ENCODE assay signal across 2 cellular contexts in genomic region chr5:81609810-81610375, GRCh38.
TF ChIP-seq lines count a peak whose summit lies in the region.

No MANE protein-coding gene starts in this region.

TF ChIP-seq in GM23338, 12 proteins besides CTCF, POLR2A, EP300 and RAD21:
- TF ChIP-seq, protein P1, sequence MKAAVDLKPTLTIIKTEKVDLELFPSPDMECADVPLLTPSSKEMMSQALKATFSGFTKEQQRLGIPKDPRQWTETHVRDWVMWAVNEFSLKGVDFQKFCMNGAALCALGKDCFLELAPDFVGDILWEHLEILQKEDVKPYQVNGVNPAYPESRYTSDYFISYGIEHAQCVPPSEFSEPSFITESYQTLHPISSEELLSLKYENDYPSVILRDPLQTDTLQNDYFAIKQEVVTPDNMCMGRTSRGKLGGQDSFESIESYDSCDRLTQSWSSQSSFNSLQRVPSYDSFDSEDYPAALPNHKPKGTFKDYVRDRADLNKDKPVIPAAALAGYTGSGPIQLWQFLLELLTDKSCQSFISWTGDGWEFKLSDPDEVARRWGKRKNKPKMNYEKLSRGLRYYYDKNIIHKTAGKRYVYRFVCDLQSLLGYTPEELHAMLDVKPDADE (IDR thresholded peaks at IDR 0.05): no peak
- TF ChIP-seq JUNB (IDR thresholded peaks at IDR 0.05; ENCODE audit: unreplicated experiment) (no peak), STAT1 (IDR thresholded peaks at IDR 0.05; ENCODE audit: unreplicated experiment) (no peak), EZH2phosphoT487 (IDR thresholded peaks at IDR 0.05; ENCODE audit: unreplicated experiment) (no peak), POLR2AphosphoS5 (IDR thresholded peaks at IDR 0.05; ENCODE audit: low read depth) (no peak), CREB1 (CRISPR knock-in tag; IDR thresholded peaks at IDR 0.05; ENCODE audit: low read depth) (no peak), ZNF331 (CRISPR knock-in tag; IDR thresholded peaks at IDR 0.05; ENCODE audit: low read depth) (no peak), EZH2 (IDR thresholded peaks at IDR 0.05; ENCODE audit: low read depth, unreplicated experiment) (no peak), ZNF114 (CRISPR knock-in tag; IDR thresholded peaks at IDR 0.05) (no peak), NANOG (IDR thresholded peaks at IDR 0.05; ENCODE audit: borderline replicate concordance) (no peak)
- TF ChIP-seq, protein P2, sequence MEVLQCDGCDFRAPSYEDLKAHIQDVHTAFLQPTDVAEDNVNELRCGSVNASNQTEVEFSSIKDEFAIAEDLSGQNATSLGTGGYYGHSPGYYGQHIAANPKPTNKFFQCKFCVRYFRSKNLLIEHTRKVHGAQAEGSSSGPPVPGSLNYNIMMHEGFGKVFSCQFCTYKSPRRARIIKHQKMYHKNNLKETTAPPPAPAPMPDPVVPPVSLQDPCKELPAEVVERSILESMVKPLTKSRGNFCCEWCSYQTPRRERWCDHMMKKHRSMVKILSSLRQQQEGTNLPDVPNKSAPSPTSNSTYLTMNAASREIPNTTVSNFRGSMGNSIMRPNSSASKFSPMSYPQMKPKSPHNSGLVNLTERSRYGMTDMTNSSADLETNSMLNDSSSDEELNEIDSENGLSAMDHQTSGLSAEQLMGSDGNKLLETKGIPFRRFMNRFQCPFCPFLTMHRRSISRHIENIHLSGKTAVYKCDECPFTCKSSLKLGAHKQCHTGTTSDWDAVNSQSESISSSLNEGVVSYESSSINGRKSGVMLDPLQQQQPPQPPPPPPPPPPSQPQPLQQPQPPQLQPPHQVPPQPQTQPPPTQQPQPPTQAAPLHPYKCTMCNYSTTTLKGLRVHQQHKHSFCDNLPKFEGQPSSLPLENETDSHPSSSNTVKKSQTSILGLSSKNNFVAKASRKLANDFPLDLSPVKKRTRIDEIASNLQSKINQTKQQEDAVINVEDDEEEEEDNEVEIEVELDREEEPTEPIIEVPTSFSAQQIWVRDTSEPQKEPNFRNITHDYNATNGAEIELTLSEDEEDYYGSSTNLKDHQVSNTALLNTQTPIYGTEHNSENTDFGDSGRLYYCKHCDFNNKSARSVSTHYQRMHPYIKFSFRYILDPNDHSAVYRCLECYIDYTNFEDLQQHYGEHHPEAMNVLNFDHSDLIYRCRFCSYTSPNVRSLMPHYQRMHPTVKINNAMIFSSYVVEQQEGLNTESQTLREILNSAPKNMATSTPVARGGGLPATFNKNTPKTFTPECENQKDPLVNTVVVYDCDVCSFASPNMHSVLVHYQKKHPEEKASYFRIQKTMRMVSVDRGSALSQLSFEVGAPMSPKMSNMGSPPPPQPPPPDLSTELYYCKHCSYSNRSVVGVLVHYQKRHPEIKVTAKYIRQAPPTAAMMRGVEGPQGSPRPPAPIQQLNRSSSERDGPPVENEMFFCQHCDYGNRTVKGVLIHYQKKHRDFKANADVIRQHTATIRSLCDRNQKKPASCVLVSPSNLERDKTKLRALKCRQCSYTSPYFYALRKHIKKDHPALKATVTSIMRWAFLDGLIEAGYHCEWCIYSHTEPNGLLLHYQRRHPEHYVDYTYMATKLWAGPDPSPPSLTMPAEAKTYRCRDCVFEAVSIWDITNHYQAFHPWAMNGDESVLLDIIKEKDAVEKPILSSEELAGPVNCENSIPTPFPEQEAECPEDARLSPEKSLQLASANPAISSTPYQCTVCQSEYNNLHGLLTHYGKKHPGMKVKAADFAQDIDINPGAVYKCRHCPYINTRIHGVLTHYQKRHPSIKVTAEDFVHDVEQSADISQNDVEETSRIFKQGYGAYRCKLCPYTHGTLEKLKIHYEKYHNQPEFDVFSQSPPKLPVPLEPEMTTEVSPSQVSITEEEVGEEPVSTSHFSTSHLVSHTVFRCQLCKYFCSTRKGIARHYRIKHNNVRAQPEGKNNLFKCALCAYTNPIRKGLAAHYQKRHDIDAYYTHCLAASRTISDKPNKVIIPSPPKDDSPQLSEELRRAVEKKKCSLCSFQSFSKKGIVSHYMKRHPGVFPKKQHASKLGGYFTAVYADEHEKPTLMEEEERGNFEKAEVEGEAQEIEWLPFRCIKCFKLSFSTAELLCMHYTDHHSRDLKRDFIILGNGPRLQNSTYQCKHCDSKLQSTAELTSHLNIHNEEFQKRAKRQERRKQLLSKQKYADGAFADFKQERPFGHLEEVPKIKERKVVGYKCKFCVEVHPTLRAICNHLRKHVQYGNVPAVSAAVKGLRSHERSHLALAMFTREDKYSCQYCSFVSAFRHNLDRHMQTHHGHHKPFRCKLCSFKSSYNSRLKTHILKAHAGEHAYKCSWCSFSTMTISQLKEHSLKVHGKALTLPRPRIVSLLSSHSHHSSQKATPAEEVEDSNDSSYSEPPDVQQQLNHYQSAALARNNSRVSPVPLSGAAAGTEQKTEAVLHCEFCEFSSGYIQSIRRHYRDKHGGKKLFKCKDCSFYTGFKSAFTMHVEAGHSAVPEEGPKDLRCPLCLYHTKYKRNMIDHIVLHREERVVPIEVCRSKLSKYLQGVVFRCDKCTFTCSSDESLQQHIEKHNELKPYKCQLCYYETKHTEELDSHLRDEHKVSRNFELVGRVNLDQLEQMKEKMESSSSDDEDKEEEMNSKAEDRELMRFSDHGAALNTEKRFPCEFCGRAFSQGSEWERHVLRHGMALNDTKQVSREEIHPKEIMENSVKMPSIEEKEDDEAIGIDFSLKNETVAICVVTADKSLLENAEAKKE (CRISPR knock-in tag; IDR thresholded peaks at IDR 0.05): no peak
- TF ChIP-seq, protein P3, sequence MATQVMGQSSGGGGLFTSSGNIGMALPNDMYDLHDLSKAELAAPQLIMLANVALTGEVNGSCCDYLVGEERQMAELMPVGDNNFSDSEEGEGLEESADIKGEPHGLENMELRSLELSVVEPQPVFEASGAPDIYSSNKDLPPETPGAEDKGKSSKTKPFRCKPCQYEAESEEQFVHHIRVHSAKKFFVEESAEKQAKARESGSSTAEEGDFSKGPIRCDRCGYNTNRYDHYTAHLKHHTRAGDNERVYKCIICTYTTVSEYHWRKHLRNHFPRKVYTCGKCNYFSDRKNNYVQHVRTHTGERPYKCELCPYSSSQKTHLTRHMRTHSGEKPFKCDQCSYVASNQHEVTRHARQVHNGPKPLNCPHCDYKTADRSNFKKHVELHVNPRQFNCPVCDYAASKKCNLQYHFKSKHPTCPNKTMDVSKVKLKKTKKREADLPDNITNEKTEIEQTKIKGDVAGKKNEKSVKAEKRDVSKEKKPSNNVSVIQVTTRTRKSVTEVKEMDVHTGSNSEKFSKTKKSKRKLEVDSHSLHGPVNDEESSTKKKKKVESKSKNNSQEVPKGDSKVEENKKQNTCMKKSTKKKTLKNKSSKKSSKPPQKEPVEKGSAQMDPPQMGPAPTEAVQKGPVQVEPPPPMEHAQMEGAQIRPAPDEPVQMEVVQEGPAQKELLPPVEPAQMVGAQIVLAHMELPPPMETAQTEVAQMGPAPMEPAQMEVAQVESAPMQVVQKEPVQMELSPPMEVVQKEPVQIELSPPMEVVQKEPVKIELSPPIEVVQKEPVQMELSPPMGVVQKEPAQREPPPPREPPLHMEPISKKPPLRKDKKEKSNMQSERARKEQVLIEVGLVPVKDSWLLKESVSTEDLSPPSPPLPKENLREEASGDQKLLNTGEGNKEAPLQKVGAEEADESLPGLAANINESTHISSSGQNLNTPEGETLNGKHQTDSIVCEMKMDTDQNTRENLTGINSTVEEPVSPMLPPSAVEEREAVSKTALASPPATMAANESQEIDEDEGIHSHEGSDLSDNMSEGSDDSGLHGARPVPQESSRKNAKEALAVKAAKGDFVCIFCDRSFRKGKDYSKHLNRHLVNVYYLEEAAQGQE (IDR thresholded peaks at IDR 0.05; ENCODE audit: unreplicated experiment): no peak

TF ChIP-seq in K562, 482 proteins besides CTCF, POLR2A, EP300 and RAD21 (continued from another document):
- TF ChIP-seq CBX3 (IDR thresholded peaks at IDR 0.05; ENCODE audit: borderline replicate concordance in 1 of 2, low read length in 2 of 2): peak in 1 of 2 experiments; percentile 35; a peak in 1 of 3 replicates
- peak; percentile 60 for TF ChIP-seq ZNF324 (CRISPR knock-in tag; IDR thresholded peaks at IDR 0.05)
- no peak for TF ChIP-seq SMAD1 (IDR thresholded peaks at IDR 0.05; ENCODE audit: low read depth, low read length, partially characterized antibody)
TF ChIP-seq in K562: peak in this region for 3.
